Comparison of ENCODE assay signal across 2 cellular contexts in the genomic region with DNA sequence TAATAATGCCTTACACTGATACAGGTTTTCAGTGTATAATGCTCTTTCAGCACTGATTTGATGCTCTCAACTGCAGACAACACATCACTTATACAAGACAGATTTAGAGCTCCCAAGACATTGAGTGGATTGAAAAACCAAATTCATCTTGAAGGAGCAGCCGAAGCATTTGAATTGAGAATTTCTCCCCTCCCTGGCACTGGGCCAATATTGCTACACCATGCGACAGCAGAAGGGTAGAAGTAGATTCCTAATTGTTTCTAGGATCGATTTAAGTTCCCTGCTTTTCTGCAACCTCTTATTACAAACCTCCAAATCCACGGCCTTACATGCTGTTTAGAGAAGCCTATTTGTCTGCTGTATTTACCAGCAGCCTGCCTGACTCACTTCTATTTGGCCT.
TF ChIP-seq lines count a peak whose summit lies in the region.

No MANE protein-coding gene starts in this region.

TF ChIP-seq in Ishikawa, 13 proteins besides CTCF, POLR2A, EP300 and RAD21:
- no peak for TF ChIP-seq EGR1 (IDR thresholded peaks at IDR 0.05)
- no peak for TF ChIP-seq TCF12 (IDR thresholded peaks at IDR 0.05; ENCODE audit: low read depth)
- TF ChIP-seq, protein P1, sequence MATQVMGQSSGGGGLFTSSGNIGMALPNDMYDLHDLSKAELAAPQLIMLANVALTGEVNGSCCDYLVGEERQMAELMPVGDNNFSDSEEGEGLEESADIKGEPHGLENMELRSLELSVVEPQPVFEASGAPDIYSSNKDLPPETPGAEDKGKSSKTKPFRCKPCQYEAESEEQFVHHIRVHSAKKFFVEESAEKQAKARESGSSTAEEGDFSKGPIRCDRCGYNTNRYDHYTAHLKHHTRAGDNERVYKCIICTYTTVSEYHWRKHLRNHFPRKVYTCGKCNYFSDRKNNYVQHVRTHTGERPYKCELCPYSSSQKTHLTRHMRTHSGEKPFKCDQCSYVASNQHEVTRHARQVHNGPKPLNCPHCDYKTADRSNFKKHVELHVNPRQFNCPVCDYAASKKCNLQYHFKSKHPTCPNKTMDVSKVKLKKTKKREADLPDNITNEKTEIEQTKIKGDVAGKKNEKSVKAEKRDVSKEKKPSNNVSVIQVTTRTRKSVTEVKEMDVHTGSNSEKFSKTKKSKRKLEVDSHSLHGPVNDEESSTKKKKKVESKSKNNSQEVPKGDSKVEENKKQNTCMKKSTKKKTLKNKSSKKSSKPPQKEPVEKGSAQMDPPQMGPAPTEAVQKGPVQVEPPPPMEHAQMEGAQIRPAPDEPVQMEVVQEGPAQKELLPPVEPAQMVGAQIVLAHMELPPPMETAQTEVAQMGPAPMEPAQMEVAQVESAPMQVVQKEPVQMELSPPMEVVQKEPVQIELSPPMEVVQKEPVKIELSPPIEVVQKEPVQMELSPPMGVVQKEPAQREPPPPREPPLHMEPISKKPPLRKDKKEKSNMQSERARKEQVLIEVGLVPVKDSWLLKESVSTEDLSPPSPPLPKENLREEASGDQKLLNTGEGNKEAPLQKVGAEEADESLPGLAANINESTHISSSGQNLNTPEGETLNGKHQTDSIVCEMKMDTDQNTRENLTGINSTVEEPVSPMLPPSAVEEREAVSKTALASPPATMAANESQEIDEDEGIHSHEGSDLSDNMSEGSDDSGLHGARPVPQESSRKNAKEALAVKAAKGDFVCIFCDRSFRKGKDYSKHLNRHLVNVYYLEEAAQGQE (IDR thresholded peaks at IDR 0.05; ENCODE audit: low read depth) = no peak
- TF ChIP-seq NFIC (IDR thresholded peaks at IDR 0.05) = peak; percentile 67
- TF ChIP-seq FOXM1 (IDR thresholded peaks at IDR 0.05; ENCODE audit: borderline replicate concordance, low read depth) = no peak

TF ChIP-seq in K562, 482 proteins besides CTCF, POLR2A, EP300 and RAD21:
- no peak for TF ChIP-seq CXXC5 (CRISPR knock-in tag; IDR thresholded peaks at IDR 0.05)
- TF ChIP-seq NFIC (IDR thresholded peaks at IDR 0.05) = peak; percentile 98
- TF ChIP-seq ZNF76 (CRISPR knock-in tag; IDR thresholded peaks at IDR 0.05; ENCODE audit: borderline replicate concordance) = no peak
- no peak for TF ChIP-seq RBBP5 (IDR thresholded peaks at IDR 0.05; ENCODE audit: borderline replicate concordance, insufficient read depth, low read length, poor library complexity, severe bottlenecking)
- no peak for TF ChIP-seq ZMIZ1 (IDR thresholded peaks at IDR 0.05; ENCODE audit: low read depth in 2 of 2, low read length in 2 of 2)
- TF ChIP-seq NFIX (CRISPR knock-in tag; IDR thresholded peaks at IDR 0.05; ENCODE audit: low read depth) = peak; percentile 86
